32 cellular contexts compared by ENCODE assay signal in the genomic region with DNA sequence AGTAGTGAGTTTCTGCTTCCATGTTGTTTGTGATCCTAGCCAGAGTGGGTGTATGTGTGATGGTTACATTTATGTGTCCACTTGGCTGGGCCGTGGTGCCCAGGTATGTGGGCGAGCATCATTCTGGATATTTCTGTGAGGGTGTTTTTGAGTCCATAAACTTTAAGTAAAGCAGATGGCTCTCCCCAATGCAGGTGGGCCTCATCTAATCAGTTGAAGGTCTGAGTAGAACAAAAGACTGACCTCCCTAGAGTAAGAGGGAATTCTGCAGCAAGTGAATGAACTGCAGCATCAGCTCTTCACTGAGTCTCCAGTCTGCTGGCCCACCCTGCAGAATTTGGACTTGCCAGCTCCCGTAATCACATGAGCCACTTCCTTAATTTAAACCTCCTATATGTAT.
"Had no signal": no experiment of that assay in that cellular context is flagged by ENCODE, and none has a peak within 500 bp of the region (broad histone marks: within the 10 kb centered on the region; RNA-seq: fewer than 3 reads in every experiment).

No MANE protein-coding gene starts in this region.

- ATAC-seq: activated naive CD4-positive, alpha-beta T cell treated with anti-CD3 and anti-CD28 coated beads, Interleukin-2, amount 50 U/mL, for 72 hours; activated naive CD8-positive, alpha-beta T cell treated with anti-CD3 and anti-CD28 coated beads, Interleukin-2, amount 50 U/mL, for 24 hours; activated T-cell treated with anti-CD3 and anti-CD28 coated beads, Interleukin-2, amount 50 U/mL, for 4 hours; activated T-cell treated with anti-CD3 and anti-CD28 coated beads, Interleukin-2, amount 50 U/mL, for 72 hours; activated T-helper 17 cell treated with anti-CD3 and anti-CD28 coated beads, Interleukin-2, amount 50 U/mL, for 72 hours; body of pancreas had no signal

- DNase-seq: activated effector memory CD4-positive, alpha-beta T cell treated with anti-CD3 and anti-CD28 coated beads, Interleukin-2, amount 50 U/mL, for 16 hours; activated effector memory CD4-positive, alpha-beta T cell treated with Interleukin-2 at 50 U/mL for 16 hours; activated gamma-delta T cell; activated gamma-delta T cell treated with Interleukin-2 at 50 U/mL for 16 hours; activated naive CD4-positive, alpha-beta T cell; activated naive CD4-positive, alpha-beta T cell treated with anti-CD3 and anti-CD28 coated beads for 36 hours; activated naive CD4-positive, alpha-beta T cell treated with anti-CD3 and anti-CD28 coated beads, Interleukin-2, amount 10 ng/mL, durations not matched to agents 7 days and 5 days; activated naive CD4-positive, alpha-beta T cell treated with anti-CD3 and anti-CD28 coated beads, Interleukin-2, amount 50 U/mL, for 16 hours; activated naive CD4-positive, alpha-beta T cell treated with Interleukin-2 at 50 U/mL for 16 hours; activated naive CD8-positive, alpha-beta T cell treated with anti-CD3 and anti-CD28 coated beads for 36 hours; activated naive CD8-positive, alpha-beta T cell treated with anti-CD3 and anti-CD28 coated beads, Interleukin-2, amount 10 ng/mL, durations not matched to agents 7 days and 5 days; activated naive CD8-positive, alpha-beta T cell treated with anti-CD3 and anti-CD28 coated beads, Interleukin-2, amount 50 U/mL, for 24 hours; activated T-cell treated with anti-CD3 and anti-CD28 coated beads, Interleukin-2, amount 50 U/mL, for 4 hours; activated T-cell treated with anti-CD3 and anti-CD28 coated beads, Interleukin-2, amount 50 U/mL, for 48 hours; activated T-cell treated with anti-CD3 and anti-CD28 coated beads, Interleukin-2, amount 50 U/mL, for 72 hours; adrenal gland; amniotic stem cell; amygdala; anterior cingulate cortex; aorta; body of pancreas; brain microvascular endothelial cell; caudate nucleus; central memory CD4-positive, alpha-beta T cell; cerebellar nuclear complex had no signal

- H3K4me3 ChIP-seq: adrenal gland, ascending aorta, body of pancreas, breast epithelium, cardiac muscle cell had no signal

- H3K4me1 ChIP-seq: adrenal gland, ascending aorta, body of pancreas, breast epithelium had no signal

- H3K27ac ChIP-seq: adrenal gland, ascending aorta, body of pancreas, brain microvascular endothelial cell, breast epithelium, cardiac muscle cell had no signal

- FAIRE-seq: astrocyte, bronchial epithelial cell had no signal

- H3K36me3 ChIP-seq: adrenal gland, ascending aorta, brain microvascular endothelial cell, breast epithelium, cardiac muscle cell had no signal

- H3K27me3 ChIP-seq: adrenal gland, ascending aorta, body of pancreas, brain microvascular endothelial cell, breast epithelium, cardiac muscle cell had no signal

- H3K9me3 ChIP-seq: adrenal gland, ascending aorta, body of pancreas had no signal
